In genomic region chr9:18601956-18602355, GRCh38 we compare ENCODE assay signal across 21 cellular contexts.
DNase-seq lines count a peak whose midpoint lies in the region; ATAC-seq and TF ChIP-seq lines count a peak whose summit lies in the region.
"Had no signal": no experiment of that assay in that cellular context is flagged by ENCODE, and none has a peak within 500 bp of the region (broad histone marks: within the 10 kb centered on the region; RNA-seq: fewer than 3 reads in every experiment).

No MANE protein-coding gene starts in this region.

- no TSS peak for BruUV-seq in Calu3 (replicated peaks; lab: Mats Ljungman, UMichigan)

- H3K4me1 ChIP-seq in GM23248 (ENCODE audit: insufficient read depth): peaks cover 40% of the 10 kb centered on the region
- H3K4me1 ChIP-seq in fibroblast of lung (ENCODE audit: control insufficient read depth, extremely low read depth, insufficient read depth, low read length): no peaks in the 10 kb centered on the region
- peaks cover 0 to 38% (median 28%) of the 10 kb centered on the region in 4 donors for H3K4me1 ChIP-seq in tibial artery

- peak overlapping the region in 2 of 3 experiments; percentile 27 to 29 for H3K27ac Mint-ChIP-seq in nephron
- H3K27ac Mint-ChIP-seq in Calu3 (ENCODE audit: unreplicated experiment): no peak overlapping the region

- no peaks in the 10 kb centered on the region for H3K27me3 Mint-ChIP-seq in nephron (ENCODE audit: low read depth)
- no peaks in the 10 kb centered on the region for H3K27me3 Mint-ChIP-seq in Calu3 (ENCODE audit: unreplicated experiment)

- no peaks in the 10 kb centered on the region for H3K9me3 ChIP-seq in GM23248 (ENCODE audit: low read depth)
- H3K9me3 ChIP-seq in fibroblast of lung (ENCODE audit: control insufficient read depth, insufficient read depth, low read depth, low read length): no peaks in the 10 kb centered on the region
- H3K9me3 ChIP-seq in tibial artery: no peaks in the 10 kb centered on the region
- H3K9me3 ChIP-seq: SJSA1 had no signal

- intact Hi-C loops in tibial artery (cut with DNase I; ENCODE audit: low total_unique reads): no loop called here
- intact Hi-C loops in Calu3 (cut with micrococcal nuclease; ENCODE audit: unreplicated experiment): no loop called here

- ATAC-seq in activated CD4-positive, CD25-positive, alpha-beta regulatory T cell treated with anti-CD3 and anti-CD28 coated beads, Interleukin-2, amount 50 U/mL, for 24 hours: no peak
- no peak for ATAC-seq in GM18873 (IDR thresholded peaks at IDR 0.05; ENCODE audit: low FRiP score, unreplicated experiment)

- H3K36me3 Mint-ChIP-seq in nephron (ENCODE audit: low read depth) (no peaks in the 10 kb centered on the region), Calu3 (ENCODE audit: insufficient read depth, unreplicated experiment) (no peaks in the 10 kb centered on the region)

- H3K4me3 ChIP-seq in GM23248: no peak overlapping the region
- H3K4me3 ChIP-seq in fibroblast of lung (replicated peaks in 1 of 4; ENCODE audit: control extremely low read depth in 1 of 4, insufficient read depth in 1 of 4, low read depth in 3 of 4, low read length in 4 of 4): no peak overlapping the region
- no peak overlapping the region for H3K4me3 ChIP-seq in tibial artery
- H3K4me3 ChIP-seq: PC-9, SJSA1 had no signal

- H3K27ac ChIP-seq in GM23248 (peak overlapping the region; percentile 42), fibroblast of lung (ENCODE audit: insufficient read depth, low read length) (no peak overlapping the region), tibial artery (no peak overlapping the region)
- H3K27ac ChIP-seq: PC-9, SJSA1 had no signal

- peak; percentile 66 for DNase-seq in GM23248
- peak; percentile 12 for DNase-seq in amniotic epithelial cell (ENCODE audit: low read depth)
- peak; percentile 27 to 32 for DNase-seq in fibroblast of lung (ENCODE audit: low read depth in 2 of 2)
- DNase-seq in tibial artery: no peak
- no peak for DNase-seq in Calu3
- DNase-seq: 8988T, DMS153, DND-41, NCI-H1048, NCI-H1417 treated with DMSO at 0.1 percent for 48 hours, NCI-H1694 treated with DMSO at 0.1 percent for 48 hours, NCI-H2081, NCI-H2227 treated with DMSO at 0.1 percent for 48 hours, NCI-H526 treated with DMSO at 0.1 percent for 48 hours, PC-9, Right ventricle myocardium superior, RPMI8226 had no signal

- CTCF ChIA-PET in Calu3 (lab: Charles Lee): no interaction called here

- H3K4me3 Mint-ChIP-seq in nephron (no peak overlapping the region), Calu3 (ENCODE audit: low read depth, unreplicated experiment) (no peak overlapping the region)

- H3K36me3 ChIP-seq in GM23248 (ENCODE audit: low read depth) (peaks cover 15% of the 10 kb centered on the region; the same call in 1 of the 2 replicates), fibroblast of lung (ENCODE audit: control insufficient read depth, insufficient read depth, low read length) (no peaks in the 10 kb centered on the region), tibial artery (no peaks in the 10 kb centered on the region)
- H3K36me3 ChIP-seq: SJSA1 had no signal

- no peaks in the 10 kb centered on the region for H3K27me3 ChIP-seq in GM23248 (replicated peaks; ENCODE audit: insufficient read depth)
- H3K27me3 ChIP-seq in fibroblast of lung (ENCODE audit: control insufficient read depth, insufficient read depth, low read length): no peaks in the 10 kb centered on the region
- no peaks in the 10 kb centered on the region for H3K27me3 ChIP-seq in tibial artery
- H3K27me3 ChIP-seq: SJSA1 had no signal

- H3F3A ChIP-seq in GM23248 (ENCODE audit: insufficient read depth): peaks cover 59% of the 10 kb centered on the region

- H3K9me3 Mint-ChIP-seq in nephron (no peaks in the 10 kb centered on the region), Calu3 (ENCODE audit: low read depth, unreplicated experiment) (no peaks in the 10 kb centered on the region)

- no peaks in the 10 kb centered on the region for H3K9me2 ChIP-seq in GM23248 (ENCODE audit: insufficient read depth)

- H3K9ac ChIP-seq in GM23248 (no peak overlapping the region), fibroblast of lung (ENCODE audit: insufficient read depth, low read length) (no peak overlapping the region)

- H3K4me1 Mint-ChIP-seq in nephron: peaks cover 45% of the 10 kb centered on the region
- H3K4me1 Mint-ChIP-seq in Calu3 (ENCODE audit: low read depth, unreplicated experiment): no peaks in the 10 kb centered on the region

- no peak overlapping the region for H2AFZ ChIP-seq in GM23248
- H2AFZ ChIP-seq in fibroblast of lung (ENCODE audit: low read length): no peak overlapping the region
- H2AFZ ChIP-seq: PC-9 had no signal

- in situ Hi-C loops in GM23248 (cut with MboI): no loop called here

- 61 to 69% methylated on average over 2 of the region's 2 CpGs for WGBS in GM23248 (ENCODE audit: low coverage in 1 of 2, low lambda C conversion rate in 2 of 2, missing lambda C conversion rate in 2 of 2), 2 experiments

- H4K20me1 ChIP-seq in GM23248 (ENCODE audit: insufficient read depth): 0 out of 2 replicates have a peak, but pooled peaks cover 4% of the 10 kb centered on the region
- H4K20me1 ChIP-seq in fibroblast of lung (ENCODE audit: control insufficient read depth, extremely low read depth, insufficient read depth, low read length): no peaks in the 10 kb centered on the region

- no peak for TF ChIP-seq CTCF in fibroblast of lung (conservative IDR thresholded peaks at IDR 0.05 in 1 of 2, IDR thresholded peaks at IDR 0.05 in 1 of 2; ENCODE audit: low read depth in 1 of 2, low read length in 2 of 2)
- no peak for TF ChIP-seq CTCF in nephron (IDR thresholded peaks at IDR 0.05; ENCODE audit: unreplicated experiment in 3 of 3)
- no peak for TF ChIP-seq CTCF in tibial artery (IDR thresholded peaks at IDR 0.05)
- TF ChIP-seq CTCF in Calu3 (IDR thresholded peaks at IDR 0.05; ENCODE audit: unreplicated experiment): no peak

- H3K79me2 ChIP-seq in GM23248 (ENCODE audit: insufficient read depth) (peaks cover 98% of the 10 kb centered on the region), fibroblast of lung (ENCODE audit: control insufficient read depth, insufficient read depth, low read length) (no peaks in the 10 kb centered on the region)

- no peak overlapping the region for H3K4me2 ChIP-seq in GM23248 (ENCODE audit: unreplicated experiment)
- H3K4me2 ChIP-seq in fibroblast of lung (ENCODE audit: extremely low read depth, insufficient read depth, low read length): no peak overlapping the region
- H3K4me2 ChIP-seq: PC-9 had no signal

Comparison
In these comparisons a context has a peak if more than half of its experiments do, and no peak if none do; other contexts are left out.
1. DNase-seq: peak in GM23248 (single experiment), amniotic epithelial cell (single experiment) and fibroblast of lung (2 of 2); none in tibial artery (0 of 2) and Calu3 (single experiment).